1 cellular context compared by ENCODE assay signal in the genomic region with DNA sequence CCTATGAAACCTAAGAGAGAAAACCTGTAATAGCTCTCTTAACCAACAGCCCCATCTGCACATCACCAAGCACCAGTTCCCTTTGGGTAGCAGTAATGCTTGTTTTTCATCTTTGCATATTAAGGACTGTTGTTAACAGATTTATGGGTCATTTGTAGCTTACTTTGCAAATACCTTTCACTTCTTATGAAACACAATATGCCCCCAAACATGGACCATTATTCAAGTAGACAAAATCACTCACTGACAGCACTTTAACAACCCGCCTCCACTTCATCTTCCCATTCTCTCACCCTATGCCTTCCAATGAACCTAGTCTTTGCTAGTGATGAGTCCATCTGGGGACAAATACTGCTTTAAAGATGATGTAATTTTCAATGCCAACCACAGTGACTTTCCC.
TF ChIP-seq lines count a peak whose summit lies in the region.

No MANE protein-coding gene starts in this region.

TF ChIP-seq in SK-N-SH treated with all-trans-retinoic acid at 6 μM for 48 hours, 23 proteins besides CTCF, POLR2A, EP300 and RAD21 (continued from another document):
- TF ChIP-seq, protein P1, sequence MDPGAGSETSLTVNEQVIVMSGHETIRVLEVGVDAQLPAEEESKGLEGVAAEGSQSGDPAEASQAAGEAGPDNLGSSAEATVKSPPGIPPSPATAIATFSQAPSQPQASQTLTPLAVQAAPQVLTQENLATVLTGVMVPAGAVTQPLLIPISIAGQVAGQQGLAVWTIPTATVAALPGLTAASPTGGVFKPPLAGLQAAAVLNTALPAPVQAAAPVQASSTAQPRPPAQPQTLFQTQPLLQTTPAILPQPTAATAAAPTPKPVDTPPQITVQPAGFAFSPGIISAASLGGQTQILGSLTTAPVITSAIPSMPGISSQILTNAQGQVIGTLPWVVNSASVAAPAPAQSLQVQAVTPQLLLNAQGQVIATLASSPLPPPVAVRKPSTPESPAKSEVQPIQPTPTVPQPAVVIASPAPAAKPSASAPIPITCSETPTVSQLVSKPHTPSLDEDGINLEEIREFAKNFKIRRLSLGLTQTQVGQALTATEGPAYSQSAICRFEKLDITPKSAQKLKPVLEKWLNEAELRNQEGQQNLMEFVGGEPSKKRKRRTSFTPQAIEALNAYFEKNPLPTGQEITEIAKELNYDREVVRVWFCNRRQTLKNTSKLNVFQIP (CRISPR knock-in tag; IDR thresholded peaks at IDR 0.05; ENCODE audit: borderline replicate concordance, low read depth), result no peak
- TF ChIP-seq ESRRG (CRISPR knock-in tag; IDR thresholded peaks at IDR 0.05), result no peak
- TF ChIP-seq, protein P2, sequence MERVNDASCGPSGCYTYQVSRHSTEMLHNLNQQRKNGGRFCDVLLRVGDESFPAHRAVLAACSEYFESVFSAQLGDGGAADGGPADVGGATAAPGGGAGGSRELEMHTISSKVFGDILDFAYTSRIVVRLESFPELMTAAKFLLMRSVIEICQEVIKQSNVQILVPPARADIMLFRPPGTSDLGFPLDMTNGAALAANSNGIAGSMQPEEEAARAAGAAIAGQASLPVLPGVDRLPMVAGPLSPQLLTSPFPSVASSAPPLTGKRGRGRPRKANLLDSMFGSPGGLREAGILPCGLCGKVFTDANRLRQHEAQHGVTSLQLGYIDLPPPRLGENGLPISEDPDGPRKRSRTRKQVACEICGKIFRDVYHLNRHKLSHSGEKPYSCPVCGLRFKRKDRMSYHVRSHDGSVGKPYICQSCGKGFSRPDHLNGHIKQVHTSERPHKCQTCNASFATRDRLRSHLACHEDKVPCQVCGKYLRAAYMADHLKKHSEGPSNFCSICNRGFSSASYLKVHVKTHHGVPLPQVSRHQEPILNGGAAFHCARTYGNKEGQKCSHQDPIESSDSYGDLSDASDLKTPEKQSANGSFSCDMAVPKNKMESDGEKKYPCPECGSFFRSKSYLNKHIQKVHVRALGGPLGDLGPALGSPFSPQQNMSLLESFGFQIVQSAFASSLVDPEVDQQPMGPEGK (CRISPR knock-in tag; IDR thresholded peaks at IDR 0.05; ENCODE audit: borderline replicate concordance), result no peak
- TF ChIP-seq, protein P3, sequence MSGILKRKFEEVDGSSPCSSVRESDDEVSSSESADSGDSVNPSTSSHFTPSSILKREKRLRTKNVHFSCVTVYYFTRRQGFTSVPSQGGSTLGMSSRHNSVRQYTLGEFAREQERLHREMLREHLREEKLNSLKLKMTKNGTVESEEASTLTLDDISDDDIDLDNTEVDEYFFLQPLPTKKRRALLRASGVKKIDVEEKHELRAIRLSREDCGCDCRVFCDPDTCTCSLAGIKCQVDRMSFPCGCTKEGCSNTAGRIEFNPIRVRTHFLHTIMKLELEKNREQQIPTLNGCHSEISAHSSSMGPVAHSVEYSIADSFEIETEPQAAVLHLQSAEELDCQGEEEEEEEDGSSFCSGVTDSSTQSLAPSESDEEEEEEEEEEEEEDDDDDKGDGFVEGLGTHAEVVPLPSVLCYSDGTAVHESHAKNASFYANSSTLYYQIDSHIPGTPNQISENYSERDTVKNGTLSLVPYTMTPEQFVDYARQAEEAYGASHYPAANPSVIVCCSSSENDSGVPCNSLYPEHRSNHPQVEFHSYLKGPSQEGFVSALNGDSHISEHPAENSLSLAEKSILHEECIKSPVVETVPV (CRISPR knock-in tag; IDR thresholded peaks at IDR 0.05), result no peak
- TF ChIP-seq ZNF8 (CRISPR knock-in tag; IDR thresholded peaks at IDR 0.05), result no peak
- TF ChIP-seq TOX (CRISPR knock-in tag; IDR thresholded peaks at IDR 0.05; ENCODE audit: borderline replicate concordance), result no peak
- TF ChIP-seq ARNTL (CRISPR knock-in tag; IDR thresholded peaks at IDR 0.05; ENCODE audit: borderline replicate concordance, low read depth), result no peak
- no peak for TF ChIP-seq ZNF565 (CRISPR knock-in tag; conservative IDR thresholded peaks at IDR 0.05; ENCODE audit: low read depth)
- no peak for TF ChIP-seq SNAI2 (CRISPR knock-in tag; IDR thresholded peaks at IDR 0.05)
- TF ChIP-seq ZFP30 (CRISPR knock-in tag; IDR thresholded peaks at IDR 0.05), result no peak
- no peak for TF ChIP-seq RARB (CRISPR knock-in tag; IDR thresholded peaks at IDR 0.05)
